In the genomic region with DNA sequence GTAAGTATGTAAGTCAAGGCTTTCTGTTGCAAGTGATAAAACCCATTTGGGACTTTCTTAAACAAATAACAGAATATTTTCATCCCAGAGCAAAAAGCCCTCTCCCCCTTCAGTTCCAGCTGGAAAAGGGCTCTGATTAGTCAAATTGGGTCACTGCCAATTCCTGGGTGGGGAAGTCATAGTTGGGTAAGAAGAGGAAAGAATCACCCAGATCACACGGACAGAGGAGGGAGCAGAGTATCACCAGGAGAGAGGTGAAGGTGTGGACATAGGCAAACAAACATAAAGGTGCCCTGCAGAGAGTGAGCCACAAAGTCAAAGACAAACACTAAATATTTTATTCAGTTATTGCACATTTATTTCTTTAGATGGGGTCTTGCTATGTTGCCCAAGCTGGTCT, we compare ENCODE assay signal across 1 cellular context.
TF ChIP-seq lines count a peak whose summit lies in the region.

No MANE protein-coding gene starts in this region.

TF ChIP-seq in H1, 55 proteins besides CTCF, POLR2A, EP300 and RAD21 (continued from another document):
- TF ChIP-seq, protein P1, sequence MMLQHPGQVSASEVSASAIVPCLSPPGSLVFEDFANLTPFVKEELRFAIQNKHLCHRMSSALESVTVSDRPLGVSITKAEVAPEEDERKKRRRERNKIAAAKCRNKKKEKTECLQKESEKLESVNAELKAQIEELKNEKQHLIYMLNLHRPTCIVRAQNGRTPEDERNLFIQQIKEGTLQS (IDR thresholded peaks at IDR 0.05; ENCODE audit: insufficient read depth, low read depth, low read length) = no peak
- no peak for TF ChIP-seq SP2 (IDR thresholded peaks at IDR 0.05; ENCODE audit: low read length)
TF ChIP-seq in H1: peak in this region for 0.
